In genomic region chrX:47644557-47645091, GRCh38 we compare ENCODE assay signal across 6 cellular contexts. TPM values are rescaled to one million over a fixed set of nuclear protein-coding genes. Genes with fewer than 3 reads are reported as not detected.
DNase-seq lines count a peak whose midpoint lies in the region; ATAC-seq and TF ChIP-seq lines count a peak whose summit lies in the region.

No MANE protein-coding gene starts in this region.

- H2AFZ ChIP-seq in HCT116 (ENCODE audit: low read depth, low read length, poor library complexity, severe bottlenecking): no peak overlapping the region

- TF ChIP-seq RAD21 in HCT116 (IDR thresholded peaks at IDR 0.05; ENCODE audit: low read depth): no peak

- H3K9me3 ChIP-seq in HCT116 (ENCODE audit: control insufficient read depth in 1 of 2, insufficient read depth in 1 of 2, low read depth in 1 of 2, low read length in 2 of 2): no peaks in the 10 kb centered on the region
- H3K9me3 ChIP-seq in naive thymus-derived CD4-positive, alpha-beta T cell (ENCODE audit: control insufficient read depth in 2 of 3, low read length in 3 of 3): no peaks in the 10 kb centered on the region

- no peaks in the 10 kb centered on the region for H3K9me3 Mint-ChIP-seq in activated naive CD8-positive, alpha-beta T cell treated with anti-CD3 and anti-CD28 coated beads, Interleukin-2, amount 10 ng/mL, durations not matched to agents 7 days and 5 days
- H3K9me3 Mint-ChIP-seq in naive thymus-derived CD4-positive, alpha-beta T cell: peaks cover 0 to 3% (median 0%) of the 10 kb centered on the region in 11 donors

- H3K27ac Mint-ChIP-seq in activated naive CD8-positive, alpha-beta T cell treated with anti-CD3 and anti-CD28 coated beads, Interleukin-2, amount 10 ng/mL, durations not matched to agents 7 days and 5 days: peak overlapping the region; percentile 28
- peak overlapping the region in 3 of 9 donors; percentile 37 to 56 (median 51) for H3K27ac Mint-ChIP-seq in naive thymus-derived CD4-positive, alpha-beta T cell

- H3K27me3 ChIP-seq in HCT116 (ENCODE audit: insufficient read depth, low read length): no peaks in the 10 kb centered on the region
- no peaks in the 10 kb centered on the region for H3K27me3 ChIP-seq in naive thymus-derived CD4-positive, alpha-beta T cell (ENCODE audit: control insufficient read depth in 2 of 2, insufficient read depth in 2 of 2, low read length in 2 of 2)

- intact Hi-C loops in HCT116 (cut with micrococcal nuclease): loop anchor here (2.0 kb wide), 1 partner anchor 82 kb away; no protein-coding TSS in a partner anchor
- intact Hi-C loops in naive thymus-derived CD4-positive, alpha-beta T cell (cut with micrococcal nuclease): loop anchor here (1.0 kb wide), 2 partner anchors 82 to 103 kb away; no protein-coding TSS in a partner anchor

- no peak for DNase-seq in HCT116 (ENCODE audit: low read depth, low spot score)
- DNase-seq in activated naive CD8-positive, alpha-beta T cell treated with anti-CD3 and anti-CD28 coated beads, Interleukin-2, amount 10 ng/mL, durations not matched to agents 7 days and 5 days: no peak
- no peak for DNase-seq in naive thymus-derived CD4-positive, alpha-beta T cell
- no peak for DNase-seq in NCI-H2196 (lab: John Stamatoyannopoulos, UW; ENCODE audit: unreplicated experiment)
- no peak for DNase-seq in HuH-7.5 (ENCODE audit: low spot score)
- no peak for DNase-seq in NCI-H345 treated with DMSO at 0.1 percent for 48 hours (lab: John Stamatoyannopoulos, UW; ENCODE audit: unreplicated experiment)

- CTCF ChIA-PET in HCT116 (lab: Charles Lee): no interaction called here
- CTCF ChIA-PET in naive thymus-derived CD4-positive, alpha-beta T cell (lab: Charles Lee): interaction anchor here (1.2 to 3.7 kb wide), 3 partner anchors 15 to 82 kb away, joined by 3 to 15 read pairs (median 4); partner anchors contain the start of gene CFP

- H3K9me2 ChIP-seq in HCT116 (ENCODE audit: insufficient read depth): no peaks in the 10 kb centered on the region

- peak; percentile 58; the same call in 1 of the 2 replicates for ATAC-seq in HCT116
- ATAC-seq in activated naive CD8-positive, alpha-beta T cell treated with anti-CD3 and anti-CD28 coated beads, Interleukin-2, amount 10 ng/mL, durations not matched to agents 7 days and 5 days (ENCODE audit: low read depth): no peak
- ATAC-seq in naive thymus-derived CD4-positive, alpha-beta T cell: peak; percentile 60

- no peak overlapping the region for H3K9ac ChIP-seq in HCT116 (ENCODE audit: low read length)

- RAD21 ChIA-PET in HCT116 (lab: Charles Lee; ENCODE audit: low non-redundant PET in 1 of 2, low total read pairs in 2 of 2, uncharacterized antibody in 2 of 2, unreplicated experiment in 2 of 2): no interaction called here

- peaks cover 42% of the 10 kb centered on the region for H3K36me3 Mint-ChIP-seq in activated naive CD8-positive, alpha-beta T cell treated with anti-CD3 and anti-CD28 coated beads, Interleukin-2, amount 10 ng/mL, durations not matched to agents 7 days and 5 days
- peaks cover 13 to 50% (median 15%) of the 10 kb centered on the region in 5 donors for H3K36me3 Mint-ChIP-seq in naive thymus-derived CD4-positive, alpha-beta T cell

- peaks cover 35% of the 10 kb centered on the region for H3K79me2 ChIP-seq in HCT116 (ENCODE audit: insufficient read depth, low read length)

- TF ChIP-seq POLR2A in HCT116 (IDR thresholded peaks at IDR 0.05; ENCODE audit: borderline replicate concordance, extremely low read depth, insufficient read depth, insufficient read length): no peak

- H4K20me1 ChIP-seq in HCT116 (ENCODE audit: insufficient read depth): no peaks in the 10 kb centered on the region

- TF ChIP-seq CTCF in HCT116 (IDR thresholded peaks at IDR 0.05 in 2 of 3, conservative IDR thresholded peaks at IDR 0.05 in 1 of 3; ENCODE audit: borderline replicate concordance in 1 of 3, insufficient read depth in 1 of 3, low read depth in 2 of 3, low read length in 2 of 3): peak in 2 of 3 experiments; percentile 14 to 23; a peak in 1 of 6 replicates

- no peaks in the 10 kb centered on the region for H3K27me3 Mint-ChIP-seq in activated naive CD8-positive, alpha-beta T cell treated with anti-CD3 and anti-CD28 coated beads, Interleukin-2, amount 10 ng/mL, durations not matched to agents 7 days and 5 days
- H3K27me3 Mint-ChIP-seq in naive thymus-derived CD4-positive, alpha-beta T cell: no peaks in the 10 kb centered on the region

- peaks cover 2 to 9% of the 10 kb centered on the region in 2 experiments; a peak in 3 of 4 replicates for H3K4me1 ChIP-seq in HCT116 (ENCODE audit: control insufficient read depth in 1 of 2, insufficient read depth in 2 of 2, low read length in 2 of 2)
- H3K4me1 ChIP-seq in naive thymus-derived CD4-positive, alpha-beta T cell (ENCODE audit: control insufficient read depth in 2 of 2, insufficient read depth in 2 of 2, low read length in 2 of 2): peaks cover 9 to 22% of the 10 kb centered on the region in 2 donors

- H3K4me3 ChIP-seq in HCT116 (replicated peaks in 1 of 2; ENCODE audit: low read depth in 1 of 2, low read length in 2 of 2): no peak overlapping the region
- no peak overlapping the region for H3K4me3 ChIP-seq in naive thymus-derived CD4-positive, alpha-beta T cell (ENCODE audit: low read length)

- H3K36me3 ChIP-seq in HCT116 (ENCODE audit: control insufficient read depth in 1 of 2, insufficient read depth in 2 of 2, low read length in 2 of 2): peaks cover 4 to 7% of the 10 kb centered on the region in 2 experiments; a peak in 3 of 4 replicates
- peaks cover 0 to 19% (median 8%) of the 10 kb centered on the region in 3 experiments for H3K36me3 ChIP-seq in naive thymus-derived CD4-positive, alpha-beta T cell (ENCODE audit: control insufficient read depth in 2 of 3, insufficient read depth in 3 of 3, low read length in 3 of 3)

- no TSS peak for BruUV-seq in HCT116 (replicated peaks; lab: Mats Ljungman, UMichigan)

- no peak overlapping the region for H3K27ac ChIP-seq in HCT116 (ENCODE audit: low read depth, low read length)
- peak overlapping the region; percentile 21 for H3K27ac ChIP-seq in naive thymus-derived CD4-positive, alpha-beta T cell (ENCODE audit: low read depth, low read length)

- POLR2A ChIA-PET in HCT116 (lab: Charles Lee): no interaction called here
- POLR2A ChIA-PET in activated naive CD8-positive, alpha-beta T cell treated with anti-CD3 and anti-CD28 coated beads, Interleukin-2, amount 10 ng/mL, durations not matched to agents 7 days and 5 days (lab: Charles Lee): no interaction called here
- POLR2A ChIA-PET in naive thymus-derived CD4-positive, alpha-beta T cell (lab: Charles Lee): interaction anchor here (0.6 to 1.8 kb wide), 9 partner anchors 13 to 104 kb away, joined by 3 to 4 read pairs (median 4); no protein-coding TSS in a partner anchor

- no peak overlapping the region for H3K4me2 ChIP-seq in HCT116 (ENCODE audit: low read length)

- H3K4me1 Mint-ChIP-seq in activated naive CD8-positive, alpha-beta T cell treated with anti-CD3 and anti-CD28 coated beads, Interleukin-2, amount 10 ng/mL, durations not matched to agents 7 days and 5 days: peaks cover 29% of the 10 kb centered on the region
- peaks cover 31 to 64% (median 51%) of the 10 kb centered on the region in 7 donors for H3K4me1 Mint-ChIP-seq in naive thymus-derived CD4-positive, alpha-beta T cell

- H3K4me3 Mint-ChIP-seq in activated naive CD8-positive, alpha-beta T cell treated with anti-CD3 and anti-CD28 coated beads, Interleukin-2, amount 10 ng/mL, durations not matched to agents 7 days and 5 days: no peak overlapping the region
- peak overlapping the region in 2 of 10 donors; percentile 36 to 39 for H3K4me3 Mint-ChIP-seq in naive thymus-derived CD4-positive, alpha-beta T cell

TF ChIP-seq in HCT116, 20 proteins besides CTCF, POLR2A, EP300 and RAD21:
- TF ChIP-seq YY1 (IDR thresholded peaks at IDR 0.05; ENCODE audit: extremely low read depth, insufficient replicate concordance, low read depth, low read length) (no peak), MAX (IDR thresholded peaks at IDR 0.05) (no peak), ZNF274 (IDR thresholded peaks at IDR 0.05; ENCODE audit: low read depth, low read length) (no peak), SP1 (IDR thresholded peaks at IDR 0.05; ENCODE audit: low read depth) (no peak), CEBPB (IDR thresholded peaks at IDR 0.05; ENCODE audit: low read depth) (no peak)
TF ChIP-seq in HCT116: peak in this region for 0.

RNA-seq across cellular contexts. Expression of gene ELK1, which starts 5.7 kb away (rescaled TPM):
- 57.0 TPM for total RNA-seq in HCT116 (2021; ENCODE audit: unreplicated experiment)
- polyA plus RNA-seq in HCT116 (2012): 25.2 and 26.1 TPM in 2 replicates
- 10 to 100 TPM; 53.5 to 54.5 TPM for total RNA-seq in activated naive CD8-positive, alpha-beta T cell treated with anti-CD3 and anti-CD28 coated beads, Interleukin-2, amount 10 ng/mL, durations not matched to agents 7 days and 5 days
- total RNA-seq in naive thymus-derived CD4-positive, alpha-beta T cell: 10 to 100 TPM; 29.3 to 62.4 (median 38.1) TPM
- polyA plus RNA-seq in naive thymus-derived CD4-positive, alpha-beta T cell: 10 to 100 TPM; 24.0 to 24.1 TPM

RNA-seq across cellular contexts. Expression of gene UXT, which starts 14.4 kb away (rescaled TPM):
- 106 TPM for total RNA-seq in HCT116 (2021; ENCODE audit: unreplicated experiment)
- 175 and 192 TPM in 2 replicates for polyA plus RNA-seq in HCT116 (2012)
- 100 to 1,000 TPM; 152 TPM for total RNA-seq in activated naive CD8-positive, alpha-beta T cell treated with anti-CD3 and anti-CD28 coated beads, Interleukin-2, amount 10 ng/mL, durations not matched to agents 7 days and 5 days
- total RNA-seq in naive thymus-derived CD4-positive, alpha-beta T cell: 100 to 1,000 TPM; 160 to 235 (median 201) TPM
- 100 to 1,000 TPM; 310 to 408 TPM for polyA plus RNA-seq in naive thymus-derived CD4-positive, alpha-beta T cell

RNA-seq across cellular contexts. Expression of gene CFP, which starts 14.9 kb away (rescaled TPM):
- total RNA-seq in HCT116 (2021; ENCODE audit: unreplicated experiment): 1.3 TPM
- polyA plus RNA-seq in HCT116 (2012): 0.99 and 1.0 TPM in 2 replicates
- total RNA-seq in activated naive CD8-positive, alpha-beta T cell treated with anti-CD3 and anti-CD28 coated beads, Interleukin-2, amount 10 ng/mL, durations not matched to agents 7 days and 5 days: 10 to 100 TPM; 14.1 to 14.6 TPM
- total RNA-seq in naive thymus-derived CD4-positive, alpha-beta T cell: 100 to 1,000 TPM in 1 of 5 experiments, 10 to 100 TPM in 4; 32.8 to 164 (median 43.9) TPM
- 10 to 100 TPM; 19.4 to 20.1 TPM for polyA plus RNA-seq in naive thymus-derived CD4-positive, alpha-beta T cell

RNA-seq across cellular contexts. Expression of gene SYN1, which starts 25.0 kb away (rescaled TPM):
- total RNA-seq in HCT116 (2021; ENCODE audit: unreplicated experiment): 0.86 TPM
- 0.30 and 0.40 TPM in 2 replicates for polyA plus RNA-seq in HCT116 (2012)
- total RNA-seq in activated naive CD8-positive, alpha-beta T cell treated with anti-CD3 and anti-CD28 coated beads, Interleukin-2, amount 10 ng/mL, durations not matched to agents 7 days and 5 days: under 1 TPM; 0.37 to 1.00 TPM
- 1 to 10 TPM in 2 of 5 experiments, under 1 TPM in 3; 0.24 to 1.5 (median 0.97) TPM for total RNA-seq in naive thymus-derived CD4-positive, alpha-beta T cell
- under 1 TPM; 0.58 to 0.74 TPM for polyA plus RNA-seq in naive thymus-derived CD4-positive, alpha-beta T cell
